ENCODE assay signal across 23 cellular contexts in the genomic region with DNA sequence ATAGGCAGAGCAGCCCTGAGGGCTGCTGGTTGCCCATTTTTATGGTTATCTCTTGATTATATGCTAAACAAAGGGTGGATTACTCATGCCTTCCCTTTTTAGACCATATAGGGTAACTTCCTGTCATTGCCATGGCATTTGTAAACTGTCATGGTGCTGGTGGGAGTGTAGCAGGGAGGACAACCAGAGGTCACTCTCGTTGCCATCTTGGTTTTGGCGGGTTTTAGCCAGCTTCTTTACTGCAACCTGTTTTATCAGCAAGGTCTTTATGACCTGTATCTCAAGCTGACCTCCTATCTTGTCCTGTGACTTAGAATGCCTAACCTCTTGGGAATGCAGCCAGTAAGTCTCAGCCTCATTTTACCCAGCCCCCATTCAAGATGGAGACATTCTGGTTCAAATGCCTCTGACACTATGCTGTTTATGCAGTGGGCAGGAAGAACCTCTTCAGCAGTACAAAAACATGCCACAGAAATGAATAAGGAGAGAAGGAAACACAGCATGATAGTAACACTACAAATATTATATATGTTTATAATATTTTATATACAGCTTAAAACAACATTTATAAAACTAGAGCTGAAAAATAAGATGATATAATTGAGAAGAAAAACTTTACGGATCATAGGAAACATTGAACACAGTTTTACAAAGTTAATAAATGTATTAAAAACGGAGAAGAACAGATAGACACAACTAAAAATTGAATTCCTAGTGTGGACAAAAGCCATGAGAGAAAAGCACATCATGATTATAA. TPM values are rescaled to one million over a fixed set of nuclear protein-coding genes. Genes with fewer than 3 reads are reported as not detected.
"Had no signal": no experiment of that assay in that cellular context is flagged by ENCODE, and none has a peak within 500 bp of the region (broad histone marks: within the 10 kb centered on the region; RNA-seq: fewer than 3 reads in every experiment).

No MANE protein-coding gene starts in this region.

- H3K9me3 ChIP-seq: adrenal gland, ascending aorta, gastrocnemius medialis, left ventricle myocardium inferior, ovary, prostate gland, thoracic aorta, upper lobe of right lung had no signal

- DNase-seq: activated CD4-positive, alpha-beta T cell treated with anti-CD3 and anti-CD28 coated beads, Interleukin-2, amount 50 U/mL, for 48 hours; activated CD8-positive, alpha-beta memory T cell treated with anti-CD3 and anti-CD28 coated beads, Interleukin-2, amount 50 U/mL, for 48 hours; activated naive CD4-positive, alpha-beta T cell; activated T-cell treated with anti-CD3 and anti-CD28 coated beads, Interleukin-2, amount 50 U/mL, for 4 hours; adrenal gland; central memory CD4-positive, alpha-beta T cell; effector memory CD4-positive, alpha-beta T cell; gastrocnemius medialis; hypothalamus; left ventricle myocardium inferior; midbrain; natural killer cell; ovary; stimulated activated CD4-positive, alpha-beta T cell treated with anti-CD3 and anti-CD28 coated beads, Interleukin-4, amount 100 ng/mL, for 24 hours; stimulated activated naive CD4-positive, alpha-beta T cell treated with Interleukin-2 at 50 U/mL for 16 hours; upper lobe of right lung had no signal

- H3K27me3 ChIP-seq: adrenal gland, ascending aorta, gastrocnemius medialis, ovary, upper lobe of right lung had no signal

- H3K4me3 ChIP-seq: adrenal gland, ascending aorta, gastrocnemius medialis, left ventricle myocardium inferior, ovary, prostate gland, thoracic aorta, upper lobe of right lung had no signal

- H3K27ac ChIP-seq: adrenal gland, ascending aorta, gastrocnemius medialis, left ventricle myocardium inferior, ovary, prostate gland, thoracic aorta, upper lobe of right lung had no signal

- H3K4me1 ChIP-seq: adrenal gland, ascending aorta, gastrocnemius medialis, left ventricle myocardium inferior, prostate gland, upper lobe of right lung had no signal

- H3K36me3 ChIP-seq: adrenal gland, ascending aorta, gastrocnemius medialis, left ventricle myocardium inferior, ovary, prostate gland, thoracic aorta, upper lobe of right lung had no signal

- ATAC-seq: activated T-cell treated with anti-CD3 and anti-CD28 coated beads, Interleukin-2, amount 50 U/mL, for 4 hours; esophagus mucosa; gastrocnemius medialis; natural killer cell; upper lobe of right lung had no signal

- FAIRE-seq: colon, endothelial cell of umbilical vein had no signal

RNA-seq across cellular contexts. Expression of a gene that starts 58.9 kb away (rescaled TPM):
- total RNA-seq: activated CD8-positive, alpha-beta memory T cell treated with anti-CD3 and anti-CD28 coated beads for 36 hours; activated T-cell treated with anti-CD3 and anti-CD28 coated beads, Interleukin-2, amount 50 U/mL, for 4 hours; natural killer cell had no signal
